In the genomic region with DNA sequence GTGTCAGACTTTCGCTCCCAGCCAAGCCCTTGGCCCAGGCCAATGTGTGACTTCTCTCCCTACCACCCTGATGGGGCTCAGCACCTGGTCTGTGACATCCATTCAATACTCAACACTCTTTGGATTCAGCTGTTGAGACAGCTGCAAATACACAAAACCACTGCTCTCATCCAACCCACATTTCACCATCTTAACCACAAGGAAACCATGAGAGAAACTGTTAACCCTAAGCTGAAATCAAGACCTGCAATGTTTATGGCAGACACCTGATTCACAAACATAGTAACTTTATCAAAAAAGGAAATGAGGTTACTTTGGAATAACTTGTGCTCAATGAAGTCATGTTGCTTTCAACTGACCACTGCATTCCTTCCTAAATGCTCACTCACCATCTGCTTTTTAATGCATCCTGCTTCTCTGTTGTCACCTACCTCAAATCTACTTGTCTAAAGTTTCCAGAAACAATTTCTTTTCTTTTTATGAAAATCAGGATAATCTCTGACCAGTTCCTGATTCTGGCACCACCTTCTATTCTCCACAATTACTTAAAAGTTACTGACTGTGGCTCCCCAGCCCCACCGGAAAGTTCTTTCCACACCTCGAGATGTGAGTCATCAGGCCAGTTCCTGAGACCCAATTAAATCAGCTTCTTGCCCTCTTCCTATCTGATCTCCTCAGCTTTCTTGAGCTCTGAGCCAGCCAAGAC, we compare ENCODE assay signal across 10 cellular contexts.
DNase-seq lines count a peak whose midpoint lies in the region; ATAC-seq, FAIRE-seq and TF ChIP-seq lines count a peak whose summit lies in the region.
"Had no signal": no experiment of that assay in that cellular context is flagged by ENCODE, and none has a peak within 500 bp of the region (broad histone marks: within the 10 kb centered on the region; RNA-seq: fewer than 3 reads in every experiment).

No MANE protein-coding gene starts in this region.

- H3K27ac ChIP-seq in GM23338 (ENCODE audit: low read depth) (no peak overlapping the region), neuronal stem cell (replicated peaks; ENCODE audit: low read length) (no peak overlapping the region)
- H3K27ac ChIP-seq: adrenal gland, sigmoid colon had no signal

- H3K27me3 ChIP-seq in GM23338 (ENCODE audit: insufficient read depth) (peaks cover 43% of the 10 kb centered on the region), HAP-1 (ENCODE audit: low read depth) (no peaks in the 10 kb centered on the region), neuronal stem cell (ENCODE audit: control insufficient read depth in 3 of 3, insufficient read depth in 3 of 3, low read depth in 1 of 3, low read length in 3 of 3) (peaks cover 0 to 45% (median 15%) of the 10 kb centered on the region in 3 experiments)

- DNase-seq in lung microvascular endothelial cell (ENCODE audit: low read depth in 2 of 2) (peak; percentile 55 to 74), GM23338 (ENCODE audit: low spot score) (no peak), HAP-1 (ENCODE audit: low spot score in 2 of 2) (no peak), neuronal stem cell (ENCODE audit: low spot score) (no peak), OCI-M1 (lab: John Stamatoyannopoulos, UW) (no peak)
- DNase-seq: adrenal gland, sigmoid colon had no signal

- peak; percentile 13 for FAIRE-seq in TTC549 (lab: Jason Lieb, UNC)

- no peak overlapping the region for H3K23ac ChIP-seq in neuronal stem cell (ENCODE audit: low read depth, low read length, poor library complexity)

- H4K91ac ChIP-seq in neuronal stem cell (ENCODE audit: low read depth, low read length, poor library complexity) = no peak overlapping the region

- no peak overlapping the region for H4K8ac ChIP-seq in neuronal stem cell (ENCODE audit: low read depth, low read length)

- H3K27me3 Mint-ChIP-seq in GM23338 (ENCODE audit: insufficient read depth, low read depth, poor library complexity) = peaks cover 14% of the 10 kb centered on the region

- WGBS in neuronal stem cell (ENCODE audit: extremely low coverage in 2 of 2, insufficient read length in 2 of 2, insufficient replicate concordance in 1 of 2), 2 donors = no CpG with 5 or more reads among the region's 3 CpGs

- H4K20me1 ChIP-seq in GM23338 (replicated peaks; ENCODE audit: insufficient read depth) = no peaks in the 10 kb centered on the region

- H3K79me1 ChIP-seq in neuronal stem cell (ENCODE audit: low read depth, low read length) = no peaks in the 10 kb centered on the region

- H3K4me2 ChIP-seq in GM23338 (no peak overlapping the region), neuronal stem cell (ENCODE audit: insufficient read depth, low read length, poor library complexity, severe bottlenecking) (no peak overlapping the region)

- in situ Hi-C loops in HAP-1 (cut with MboI; ENCODE audit: low sequenced_read_pairs) = no loop called here

- no peak overlapping the region for H2BK5ac ChIP-seq in neuronal stem cell (ENCODE audit: low read length)

- no peaks in the 10 kb centered on the region for H3K79me2 ChIP-seq in GM23338 (replicated peaks; ENCODE audit: insufficient read depth)

- no peak overlapping the region for H3K9ac ChIP-seq in neuronal stem cell (ENCODE audit: low read depth, low read length, poor library complexity)

- H3K36me3 Mint-ChIP-seq in GM23338 (ENCODE audit: low read depth) = no peaks in the 10 kb centered on the region; the same call in 2 of the 3 replicates

- H2BK12ac ChIP-seq in neuronal stem cell (ENCODE audit: low read length) = no peak overlapping the region

- ATAC-seq in GM18511 (IDR thresholded peaks at IDR 0.05; ENCODE audit: unreplicated experiment) (peak; percentile 76), HG03354 (IDR thresholded peaks at IDR 0.05; ENCODE audit: poor library complexity, severe bottlenecking, unreplicated experiment) (peak; percentile 75), GM23338 (no peak)

- H3F3A ChIP-seq in GM23338 (replicated peaks; ENCODE audit: low read depth) = no peaks in the 10 kb centered on the region

- no peaks in the 10 kb centered on the region; the same call in 2 of the 3 replicates for H3K9me3 Mint-ChIP-seq in GM23338

- H3K36me3 ChIP-seq in GM23338 (ENCODE audit: insufficient read depth) = no peaks in the 10 kb centered on the region
- H3K36me3 ChIP-seq in HAP-1 (replicated peaks) = no peaks in the 10 kb centered on the region
- H3K36me3 ChIP-seq in neuronal stem cell (replicated peaks in 1 of 2; ENCODE audit: control insufficient read depth in 2 of 2, insufficient read depth in 2 of 2, low read length in 2 of 2) = no peaks in the 10 kb centered on the region
- H3K36me3 ChIP-seq: adrenal gland, sigmoid colon had no signal

- H3K9me3 ChIP-seq in HAP-1 = no peaks in the 10 kb centered on the region
- no peaks in the 10 kb centered on the region for H3K9me3 ChIP-seq in neuronal stem cell (replicated peaks in 1 of 2; ENCODE audit: control insufficient read depth in 2 of 2, insufficient read depth in 1 of 2, low read depth in 1 of 2, low read length in 2 of 2)
- H3K9me3 ChIP-seq: adrenal gland, sigmoid colon had no signal

- no peak overlapping the region for H3K27ac Mint-ChIP-seq in GM23338

- no peak overlapping the region for H3K18ac ChIP-seq in neuronal stem cell (ENCODE audit: low read length)

- no peak for TF ChIP-seq CTCF in GM23338 (conservative IDR thresholded peaks at IDR 0.05; ENCODE audit: low read depth in 2 of 2)

- H3K4me1 ChIP-seq in GM23338 (ENCODE audit: insufficient read depth) (no peaks in the 10 kb centered on the region), HAP-1 (peaks cover 4% of the 10 kb centered on the region), neuronal stem cell (ENCODE audit: control insufficient read depth in 2 of 2, insufficient read depth in 1 of 2, low read depth in 1 of 2, low read length in 2 of 2) (peaks cover 0 to 2% of the 10 kb centered on the region in 2 donors)
- H3K4me1 ChIP-seq: adrenal gland had no signal

- H2AK5ac ChIP-seq in neuronal stem cell (ENCODE audit: low read depth, low read length) = no peak overlapping the region

- no peak overlapping the region for H3K4ac ChIP-seq in neuronal stem cell (ENCODE audit: low read length)

- no peak overlapping the region for H3K4me3 ChIP-seq in GM23338
- H3K4me3 ChIP-seq in HAP-1 = no peak overlapping the region
- no peak overlapping the region for H3K4me3 ChIP-seq in neuronal stem cell (ENCODE audit: low read length in 2 of 2)
- H3K4me3 ChIP-seq: adrenal gland, sigmoid colon had no signal

- H2BK120ac ChIP-seq in neuronal stem cell (ENCODE audit: low read depth, low read length) = no peak overlapping the region

- H3K4me3 Mint-ChIP-seq in GM23338 = no peak overlapping the region

- peaks cover 6% of the 10 kb centered on the region; the same call in 2 of the 3 replicates for H3K4me1 Mint-ChIP-seq in GM23338

- peaks cover 7% of the 10 kb centered on the region; the same call in 1 of the 2 replicates for H3K9me2 ChIP-seq in GM23338 (ENCODE audit: insufficient read depth)

- H2AFZ ChIP-seq in GM23338 = no peak overlapping the region; the same call in 1 of the 2 replicates
- H2AFZ ChIP-seq in neuronal stem cell (ENCODE audit: low read length) = no peak overlapping the region

- H3K14ac ChIP-seq in neuronal stem cell (ENCODE audit: low read length) = no peak overlapping the region

- H2BK15ac ChIP-seq in neuronal stem cell (ENCODE audit: low read length) = no peak overlapping the region

TF ChIP-seq in GM23338, 12 proteins besides CTCF, POLR2A, EP300 and RAD21 (continues in another document):
- no peak for TF ChIP-seq NANOG (IDR thresholded peaks at IDR 0.05; ENCODE audit: borderline replicate concordance)
- no peak for TF ChIP-seq JUNB (IDR thresholded peaks at IDR 0.05; ENCODE audit: unreplicated experiment)
- TF ChIP-seq, protein P1, sequence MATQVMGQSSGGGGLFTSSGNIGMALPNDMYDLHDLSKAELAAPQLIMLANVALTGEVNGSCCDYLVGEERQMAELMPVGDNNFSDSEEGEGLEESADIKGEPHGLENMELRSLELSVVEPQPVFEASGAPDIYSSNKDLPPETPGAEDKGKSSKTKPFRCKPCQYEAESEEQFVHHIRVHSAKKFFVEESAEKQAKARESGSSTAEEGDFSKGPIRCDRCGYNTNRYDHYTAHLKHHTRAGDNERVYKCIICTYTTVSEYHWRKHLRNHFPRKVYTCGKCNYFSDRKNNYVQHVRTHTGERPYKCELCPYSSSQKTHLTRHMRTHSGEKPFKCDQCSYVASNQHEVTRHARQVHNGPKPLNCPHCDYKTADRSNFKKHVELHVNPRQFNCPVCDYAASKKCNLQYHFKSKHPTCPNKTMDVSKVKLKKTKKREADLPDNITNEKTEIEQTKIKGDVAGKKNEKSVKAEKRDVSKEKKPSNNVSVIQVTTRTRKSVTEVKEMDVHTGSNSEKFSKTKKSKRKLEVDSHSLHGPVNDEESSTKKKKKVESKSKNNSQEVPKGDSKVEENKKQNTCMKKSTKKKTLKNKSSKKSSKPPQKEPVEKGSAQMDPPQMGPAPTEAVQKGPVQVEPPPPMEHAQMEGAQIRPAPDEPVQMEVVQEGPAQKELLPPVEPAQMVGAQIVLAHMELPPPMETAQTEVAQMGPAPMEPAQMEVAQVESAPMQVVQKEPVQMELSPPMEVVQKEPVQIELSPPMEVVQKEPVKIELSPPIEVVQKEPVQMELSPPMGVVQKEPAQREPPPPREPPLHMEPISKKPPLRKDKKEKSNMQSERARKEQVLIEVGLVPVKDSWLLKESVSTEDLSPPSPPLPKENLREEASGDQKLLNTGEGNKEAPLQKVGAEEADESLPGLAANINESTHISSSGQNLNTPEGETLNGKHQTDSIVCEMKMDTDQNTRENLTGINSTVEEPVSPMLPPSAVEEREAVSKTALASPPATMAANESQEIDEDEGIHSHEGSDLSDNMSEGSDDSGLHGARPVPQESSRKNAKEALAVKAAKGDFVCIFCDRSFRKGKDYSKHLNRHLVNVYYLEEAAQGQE (IDR thresholded peaks at IDR 0.05; ENCODE audit: unreplicated experiment) = no peak
- TF ChIP-seq POLR2AphosphoS5 (IDR thresholded peaks at IDR 0.05; ENCODE audit: low read depth) = no peak
- no peak for TF ChIP-seq EZH2 (IDR thresholded peaks at IDR 0.05; ENCODE audit: low read depth, unreplicated experiment)
- TF ChIP-seq STAT1 (IDR thresholded peaks at IDR 0.05; ENCODE audit: unreplicated experiment) = no peak
- no peak for TF ChIP-seq ZNF331 (CRISPR knock-in tag; IDR thresholded peaks at IDR 0.05; ENCODE audit: low read depth)

Comparison
In these comparisons a context has a peak if more than half of its experiments do, and no peak if none do; other contexts are left out.
1. DNase-seq: peak in lung microvascular endothelial cell (2 of 2); none in GM23338 (single experiment), HAP-1 (0 of 2), neuronal stem cell (single experiment) and OCI-M1 (single experiment).